Comparison of ENCODE assay signal across 8 cellular contexts in the genomic region with DNA sequence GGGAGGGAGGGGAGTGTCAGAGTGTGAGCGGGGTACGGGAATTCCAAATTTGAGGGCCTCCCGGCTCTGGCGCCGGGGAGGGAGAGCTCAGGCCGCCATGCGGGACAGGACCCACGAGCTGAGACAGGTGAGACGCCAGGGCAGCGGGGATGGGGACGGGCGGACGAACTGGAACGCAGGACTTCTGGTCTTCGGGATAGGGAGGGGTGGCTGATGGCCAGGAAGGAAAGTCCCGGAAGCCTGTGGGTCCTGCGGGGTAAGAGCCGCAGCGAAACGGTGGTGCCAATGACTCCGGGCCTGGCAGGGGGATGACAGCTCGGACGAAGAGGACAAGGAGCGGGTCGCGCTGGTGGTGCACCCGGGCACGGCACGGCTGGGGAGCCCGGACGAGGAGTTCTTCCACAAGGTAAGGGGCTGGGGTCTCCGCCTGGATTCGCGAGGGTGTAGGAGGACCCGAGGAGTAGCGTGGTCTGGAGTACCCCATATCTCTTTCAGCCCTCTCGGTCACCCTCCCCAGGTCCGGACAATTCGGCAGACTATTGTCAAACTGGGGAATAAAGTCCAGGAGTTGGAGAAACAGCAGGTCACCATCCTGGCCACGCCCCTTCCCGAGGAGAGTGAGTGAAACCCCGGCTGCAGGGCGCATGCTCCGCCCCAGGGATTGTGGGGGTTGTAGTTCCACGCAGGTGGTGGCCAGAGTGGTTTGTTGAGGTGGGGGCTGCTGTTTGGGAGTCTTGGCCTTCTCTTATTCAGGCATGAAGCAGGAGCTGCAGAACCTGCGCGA. TPM values are rescaled to one million over a fixed set of nuclear protein-coding genes. Genes with fewer than 3 reads are reported as not detected.
A peak's percentile ranks its signal among the peaks of the same experiment; 100 is the strongest.
DNase-seq lines count a peak whose midpoint lies in the region; ATAC-seq and TF ChIP-seq lines count a peak whose summit lies in the region.

No MANE protein-coding gene starts in this region.

- H3K9ac ChIP-seq in colonic mucosa (ENCODE audit: low read depth in 2 of 2, low read length in 2 of 2) = peak overlapping the region; percentile 94 to 95

- H3K4me3 ChIP-seq in AG09309 (ENCODE audit: control insufficient read depth, low read depth, low read length) (peak overlapping the region; percentile 56), colonic mucosa (peak overlapping the region; percentile 89)

- no peak for TF ChIP-seq CTCF in AG09309 (IDR thresholded peaks at IDR 0.05; ENCODE audit: control insufficient read depth, insufficient read depth, low read depth, low read length, missing control alignments)
- no peak for TF ChIP-seq CTCF in colonic mucosa (IDR thresholded peaks at IDR 0.05)

- peak overlapping the region; percentile 85 for H3K27ac ChIP-seq in colonic mucosa

- peaks cover 5% of the 10 kb centered on the region for H3K4me1 ChIP-seq in colonic mucosa

- no peaks in the 10 kb centered on the region for H3K27me3 ChIP-seq in colonic mucosa

- intact Hi-C loops in colonic mucosa (cut with DNase I) = no loop called here

- DNase-seq in AG09309 (ENCODE audit: low read depth) (no peak), NCI-H510A treated with DMSO at 0.1 percent for 48 hours (lab: John Stamatoyannopoulos, UW) (peak; percentile 85), colonic mucosa (peak; percentile 95), left lobe of liver (ENCODE audit: low spot score) (peak; percentile 94)
- DNase-seq in activated CD4-positive, alpha-beta T cell treated with anti-CD3 and anti-CD28 coated beads for 48 hours = peak; percentile 92
- peak; percentile 85 for DNase-seq in stimulated activated CD4-positive, alpha-beta T cell treated with anti-CD3 and anti-CD28 coated beads, Interleukin-1b, Interleukin-23, amount 100 ng/mL, for 48 hours

- no peaks in the 10 kb centered on the region for H3K9me3 ChIP-seq in colonic mucosa

- no peaks in the 10 kb centered on the region for H3K36me3 ChIP-seq in colonic mucosa

- ATAC-seq in GM18909 (IDR thresholded peaks at IDR 0.05; ENCODE audit: poor library complexity, unreplicated experiment) = peak; percentile 51
- ATAC-seq in HG03342 (IDR thresholded peaks at IDR 0.05; ENCODE audit: unreplicated experiment) = peak; percentile 39
- ATAC-seq in left lobe of liver = peak; percentile 88

RNA-seq across cellular contexts. Expression of a gene that starts 0.5 kb away (rescaled TPM):
- total RNA-seq in colonic mucosa = 10 to 100 TPM; 70.8 to 71.4 TPM
- 24.6 TPM for total RNA-seq in left lobe of liver

RNA-seq across cellular contexts. Expression of a gene that starts 23.5 kb away (rescaled TPM):
- total RNA-seq in colonic mucosa (under 1 TPM; 0.35 to 0.52 TPM), left lobe of liver (4.2 TPM)

RNA-seq across cellular contexts. Expression of a gene that starts 40.1 kb away (rescaled TPM):
- total RNA-seq in colonic mucosa (10 to 100 TPM in 1 of 2 donors, 1 to 10 TPM in 1; 7.8 to 12.8 TPM), left lobe of liver (3.6 TPM)

RNA-seq across cellular contexts. Expression of a gene that starts 40.3 kb away (rescaled TPM):
- total RNA-seq in colonic mucosa (10 to 100 TPM; 18.4 to 20.0 TPM), left lobe of liver (6.7 TPM)

RNA-seq across cellular contexts. Expression of a gene that starts 48.9 kb away (rescaled TPM):
- total RNA-seq in colonic mucosa = 10 to 100 TPM; 19.0 to 20.9 TPM
- total RNA-seq in left lobe of liver = 71.5 TPM
